ENCODE assay signal across 1 cellular context in the genomic region with DNA sequence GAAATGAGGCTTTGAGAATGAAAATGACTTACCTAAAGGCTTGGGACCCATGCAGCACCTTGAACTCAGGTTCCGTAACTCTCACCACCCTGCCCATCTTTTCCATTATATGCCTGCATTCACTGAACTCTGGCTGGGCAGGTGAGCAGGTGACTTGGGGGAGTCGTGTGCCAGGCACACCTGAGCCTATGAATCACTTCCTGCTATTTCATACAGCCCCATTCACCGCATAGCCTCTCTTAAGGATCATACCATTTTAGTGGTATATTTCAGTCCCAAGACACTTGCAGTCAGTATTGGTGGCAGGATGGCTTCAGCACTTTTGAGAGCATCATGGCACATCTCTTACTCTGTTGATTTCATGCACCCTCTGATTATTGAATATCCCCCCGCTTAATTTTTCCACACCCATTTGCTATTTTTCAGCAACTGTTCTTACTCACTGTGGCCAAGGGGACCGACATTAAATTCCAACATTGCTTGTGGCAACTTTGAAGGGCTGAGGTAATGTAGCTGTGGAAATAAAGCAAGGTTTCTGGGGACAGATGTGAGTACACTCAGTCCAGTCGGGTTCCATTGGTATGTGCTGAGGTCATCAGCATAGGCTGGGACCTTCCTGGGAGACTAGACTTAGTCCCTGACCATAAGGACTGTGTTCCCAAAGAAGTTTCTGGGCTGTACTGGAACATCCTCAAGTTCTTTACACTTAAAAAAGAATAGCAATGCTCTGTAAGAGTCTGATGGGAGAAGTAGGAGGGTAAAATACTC.
TF ChIP-seq lines count a peak whose summit lies in the region.

No MANE protein-coding gene starts in this region.

TF ChIP-seq in IMR-90, 13 proteins besides CTCF, POLR2A, EP300 and RAD21 (continued from another document):
- TF ChIP-seq, protein P1, sequence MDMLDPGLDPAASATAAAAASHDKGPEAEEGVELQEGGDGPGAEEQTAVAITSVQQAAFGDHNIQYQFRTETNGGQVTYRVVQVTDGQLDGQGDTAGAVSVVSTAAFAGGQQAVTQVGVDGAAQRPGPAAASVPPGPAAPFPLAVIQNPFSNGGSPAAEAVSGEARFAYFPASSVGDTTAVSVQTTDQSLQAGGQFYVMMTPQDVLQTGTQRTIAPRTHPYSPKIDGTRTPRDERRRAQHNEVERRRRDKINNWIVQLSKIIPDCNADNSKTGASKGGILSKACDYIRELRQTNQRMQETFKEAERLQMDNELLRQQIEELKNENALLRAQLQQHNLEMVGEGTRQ (IDR thresholded peaks at IDR 0.05; ENCODE audit: low read depth, low read length) = no peak
- no peak for TF ChIP-seq RCOR1 (IDR thresholded peaks at IDR 0.05; ENCODE audit: insufficient replicate concordance, low read length)
- TF ChIP-seq MAZ (IDR thresholded peaks at IDR 0.05; ENCODE audit: borderline replicate concordance, low read depth, low read length) = no peak
- TF ChIP-seq SMC3 (IDR thresholded peaks at IDR 0.05; ENCODE audit: low read depth, low read length) = no peak
- TF ChIP-seq BHLHE40 (IDR thresholded peaks at IDR 0.05; ENCODE audit: low read depth, low read length) = no peak
- TF ChIP-seq MXI1 (IDR thresholded peaks at IDR 0.05; ENCODE audit: borderline replicate concordance, low read depth, low read length) = no peak
- no peak for TF ChIP-seq CEBPB (IDR thresholded peaks at IDR 0.05; ENCODE audit: low read depth, low read length)
